ENCODE assay signal across 8 cellular contexts in the genomic region with DNA sequence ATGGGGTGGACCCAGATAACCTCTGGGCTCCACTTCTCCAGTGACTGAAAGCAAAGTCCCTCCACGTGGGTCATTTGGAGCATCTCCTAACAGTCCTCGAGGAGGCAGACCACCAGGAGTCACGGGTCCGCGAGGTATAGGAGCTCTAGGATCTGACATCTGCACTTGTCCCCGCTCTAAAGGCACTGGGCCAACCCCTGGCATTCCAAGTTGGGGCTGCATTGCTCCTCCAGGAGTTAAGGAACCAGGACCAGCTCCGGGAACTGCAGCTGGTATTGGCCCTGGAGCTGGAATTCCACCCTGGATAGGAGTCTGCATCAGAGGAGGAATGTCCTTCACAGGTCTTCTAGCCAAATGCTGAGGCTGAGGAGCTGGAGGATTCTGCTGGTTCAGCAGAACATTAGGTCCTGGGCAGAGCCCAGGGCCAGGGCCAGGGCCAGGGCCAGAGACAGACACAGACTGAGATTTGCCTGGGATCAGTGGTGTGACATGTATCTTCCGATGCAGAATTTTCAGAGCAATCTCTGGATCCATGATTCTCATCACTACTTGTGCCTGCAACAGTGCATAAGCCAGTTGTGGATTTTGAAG. TPM values are rescaled to one million over a fixed set of nuclear protein-coding genes. Genes with fewer than 3 reads are reported as not detected.
DNase-seq lines count a peak whose midpoint lies in the region; ATAC-seq and TF ChIP-seq lines count a peak whose summit lies in the region.

No MANE protein-coding gene starts in this region.

- peak overlapping the region; percentile 54 for H4K5ac ChIP-seq in H9 (ENCODE audit: insufficient read length, low read depth, low read length)

- peaks cover 30 to 36% of the 10 kb centered on the region in 2 experiments for H3K4me1 Mint-ChIP-seq in H9
- H3K4me1 Mint-ChIP-seq in activated CD8-positive, alpha-beta T cell treated with anti-CD3 and anti-CD28 coated beads for 36 hours (ENCODE audit: low read depth) = peaks cover 44% of the 10 kb centered on the region

- H3K14ac ChIP-seq in H9 (ENCODE audit: insufficient read depth, low read length) = peak overlapping the region; percentile 70

- H3K27ac ChIP-seq in H9 (ENCODE audit: insufficient read length, low read depth, low read length) (no peak overlapping the region), skeletal muscle tissue (ENCODE audit: low read depth, low read length) (peak overlapping the region; percentile 95)

- H2BK120ac ChIP-seq in H9 (ENCODE audit: low read depth, low read length, poor library complexity, severe bottlenecking) = no peak overlapping the region

- H3K27ac Mint-ChIP-seq in H9 = peak overlapping the region; percentile 100
- H3K27ac Mint-ChIP-seq in activated CD8-positive, alpha-beta T cell treated with anti-CD3 and anti-CD28 coated beads for 36 hours = peak overlapping the region; percentile 100

- peak overlapping the region; percentile 96 for H3K4me2 ChIP-seq in H9 (ENCODE audit: insufficient read depth, insufficient read length, low read length)

- WGBS in H9 (ENCODE audit: extremely low coverage, insufficient read length, low lambda C conversion rate) = no CpG with 5 or more reads among the region's 8 CpGs

- no peak overlapping the region for H2AFZ ChIP-seq in H9 (ENCODE audit: low read length)

- no peaks in the 10 kb centered on the region for H3K79me1 ChIP-seq in H9 (ENCODE audit: insufficient read depth, low read depth, low read length, poor library complexity, severe bottlenecking)

- DNase-seq in H9 (no peak), left ventricle myocardium superior (peak; percentile 29), DMS53 treated with DMSO at 0.1 percent for 48 hours (lab: John Stamatoyannopoulos, UW; ENCODE audit: unreplicated experiment) (no peak), SW 1271 (lab: John Stamatoyannopoulos, UW) (no peak)
- no peak for DNase-seq in activated CD8-positive, alpha-beta T cell treated with anti-CD3 and anti-CD28 coated beads for 36 hours

- H3K9me3 ChIP-seq in H9 (ENCODE audit: control insufficient read depth, low read depth, low read length) = no peaks in the 10 kb centered on the region
- H3K9me3 ChIP-seq in skeletal muscle tissue (ENCODE audit: control insufficient read depth in 3 of 3, low read length in 3 of 3) = no peaks in the 10 kb centered on the region

- POLR2A ChIA-PET in activated CD8-positive, alpha-beta T cell treated with anti-CD3 and anti-CD28 coated beads for 36 hours (lab: Charles Lee) = no interaction called here

- H3K9me3 Mint-ChIP-seq in H9 = no peaks in the 10 kb centered on the region
- H3K9me3 Mint-ChIP-seq in activated CD8-positive, alpha-beta T cell treated with anti-CD3 and anti-CD28 coated beads for 36 hours = no peaks in the 10 kb centered on the region

- peaks cover 3% of the 10 kb centered on the region for H4K20me1 ChIP-seq in H9 (ENCODE audit: control insufficient read depth, insufficient read depth, insufficient read length)

- H3K27me3 Mint-ChIP-seq in H9 (ENCODE audit: low read depth) = no peaks in the 10 kb centered on the region
- H3K27me3 Mint-ChIP-seq in activated CD8-positive, alpha-beta T cell treated with anti-CD3 and anti-CD28 coated beads for 36 hours = no peaks in the 10 kb centered on the region

- CTCF ChIA-PET in activated CD8-positive, alpha-beta T cell treated with anti-CD3 and anti-CD28 coated beads for 36 hours (lab: Charles Lee) = no interaction called here

- intact Hi-C loops in activated CD8-positive, alpha-beta T cell treated with anti-CD3 and anti-CD28 coated beads for 36 hours (cut with micrococcal nuclease) = no loop called here
- intact Hi-C loops in left ventricle myocardium superior (cut with micrococcal nuclease) = no loop called here

- peaks cover 0 to 9% (median 5%) of the 10 kb centered on the region in 3 donors for H3K36me3 ChIP-seq in skeletal muscle tissue (ENCODE audit: control insufficient read depth in 3 of 3, insufficient read depth in 3 of 3, low read length in 3 of 3)

- peak overlapping the region; percentile 82 to 98 (median 96) for H3K4me3 ChIP-seq in skeletal muscle tissue (ENCODE audit: low read length in 3 of 3)

- no peak overlapping the region for H3T11ph ChIP-seq in H9 (ENCODE audit: low read length)

- H4K91ac ChIP-seq in H9 (ENCODE audit: insufficient read length, low read depth, low read length) = no peak overlapping the region

- ATAC-seq in activated CD8-positive, alpha-beta T cell treated with anti-CD3 and anti-CD28 coated beads for 36 hours = no peak
- ATAC-seq in left ventricle myocardium superior (peak; percentile 31), HG03196 (IDR thresholded peaks at IDR 0.05; ENCODE audit: unreplicated experiment) (no peak), GM21390 (IDR thresholded peaks at IDR 0.05; ENCODE audit: unreplicated experiment) (no peak)

- no peak overlapping the region for H2AK5ac ChIP-seq in H9 (ENCODE audit: insufficient read length, low read length)

- H3K79me2 ChIP-seq in H9 (ENCODE audit: insufficient read depth, low read length) = peaks cover 20% of the 10 kb centered on the region; the same call in 1 of the 2 replicates

- peaks cover 5% of the 10 kb centered on the region for H3K23me2 ChIP-seq in H9 (ENCODE audit: insufficient read length, low read depth, low read length, poor library complexity, severe bottlenecking)

- peaks cover 12 to 26% (median 17%) of the 10 kb centered on the region in 3 experiments; a peak in 6 of 7 replicates for H3K36me3 Mint-ChIP-seq in H9 (ENCODE audit: insufficient read depth in 1 of 3, low read depth in 3 of 3)
- H3K36me3 Mint-ChIP-seq in activated CD8-positive, alpha-beta T cell treated with anti-CD3 and anti-CD28 coated beads for 36 hours (ENCODE audit: low read depth) = peaks cover 36% of the 10 kb centered on the region

- peak overlapping the region; percentile 96 for H3K9ac ChIP-seq in H9 (ENCODE audit: extremely low read depth, insufficient read length, low read length)
- peak overlapping the region; percentile 82 to 97 (median 96) for H3K9ac ChIP-seq in skeletal muscle tissue (ENCODE audit: low read depth in 1 of 3, low read length in 3 of 3)

- no peak overlapping the region for H3K18ac ChIP-seq in H9 (ENCODE audit: insufficient read length, low read depth, low read length)

- no peak overlapping the region; the same call in 1 of the 2 replicates for H3K4ac ChIP-seq in H9 (ENCODE audit: low read depth, low read length)

- H3K56ac ChIP-seq in H9 (ENCODE audit: insufficient read length, low read depth, low read length) = no peak overlapping the region

- H3K4me3 Mint-ChIP-seq in H9 = peak overlapping the region; percentile 98 to 99
- peak overlapping the region; percentile 99 for H3K4me3 Mint-ChIP-seq in activated CD8-positive, alpha-beta T cell treated with anti-CD3 and anti-CD28 coated beads for 36 hours

- no peak overlapping the region for H2BK15ac ChIP-seq in H9 (ENCODE audit: low read depth, low read length)

- H3K4me1 ChIP-seq in H9 (ENCODE audit: insufficient read depth, low read length) = no peaks in the 10 kb centered on the region
- H3K4me1 ChIP-seq in skeletal muscle tissue (ENCODE audit: control insufficient read depth in 3 of 3, insufficient read depth in 3 of 3, low read length in 3 of 3) = peaks cover 20 to 38% (median 36%) of the 10 kb centered on the region in 3 donors

- H2BK12ac ChIP-seq in H9 (ENCODE audit: insufficient read length, low read depth, low read length) = no peak overlapping the region

- no peak overlapping the region for H4K8ac ChIP-seq in H9 (replicated peaks; ENCODE audit: insufficient read length, low read depth, low read length)

- H2BK20ac ChIP-seq in H9 (ENCODE audit: low read depth, low read length, poor library complexity, severe bottlenecking) = no peak overlapping the region

- TF ChIP-seq CTCF in H9 (conservative IDR thresholded peaks at IDR 0.05) = no peak
- TF ChIP-seq CTCF in activated CD8-positive, alpha-beta T cell treated with anti-CD3 and anti-CD28 coated beads for 36 hours (IDR thresholded peaks at IDR 0.05) = no peak

- no peak overlapping the region for H2BK5ac ChIP-seq in H9 (ENCODE audit: insufficient read length, low read length)

- H3K23ac ChIP-seq in H9 (ENCODE audit: insufficient read length, low read depth, low read length) = no peak overlapping the region

- H3K27me3 ChIP-seq in H9 (ENCODE audit: insufficient read depth, low read length) (no peaks in the 10 kb centered on the region), skeletal muscle tissue (ENCODE audit: control insufficient read depth in 3 of 3, insufficient read depth in 3 of 3, low read length in 3 of 3) (no peaks in the 10 kb centered on the region)

RNA-seq across cellular contexts. Expression of gene CSTF2T, which starts 0.8 kb away (rescaled TPM):
- total RNA-seq in H9 (2021) (41.3 and 42.1 TPM in 2 replicates), left ventricle myocardium superior (21.3 TPM), skeletal muscle tissue (30.3 TPM)
- 10 to 100 TPM; 21.2 to 21.7 TPM for total RNA-seq in activated CD8-positive, alpha-beta T cell treated with anti-CD3 and anti-CD28 coated beads for 36 hours
